In the genomic region with DNA sequence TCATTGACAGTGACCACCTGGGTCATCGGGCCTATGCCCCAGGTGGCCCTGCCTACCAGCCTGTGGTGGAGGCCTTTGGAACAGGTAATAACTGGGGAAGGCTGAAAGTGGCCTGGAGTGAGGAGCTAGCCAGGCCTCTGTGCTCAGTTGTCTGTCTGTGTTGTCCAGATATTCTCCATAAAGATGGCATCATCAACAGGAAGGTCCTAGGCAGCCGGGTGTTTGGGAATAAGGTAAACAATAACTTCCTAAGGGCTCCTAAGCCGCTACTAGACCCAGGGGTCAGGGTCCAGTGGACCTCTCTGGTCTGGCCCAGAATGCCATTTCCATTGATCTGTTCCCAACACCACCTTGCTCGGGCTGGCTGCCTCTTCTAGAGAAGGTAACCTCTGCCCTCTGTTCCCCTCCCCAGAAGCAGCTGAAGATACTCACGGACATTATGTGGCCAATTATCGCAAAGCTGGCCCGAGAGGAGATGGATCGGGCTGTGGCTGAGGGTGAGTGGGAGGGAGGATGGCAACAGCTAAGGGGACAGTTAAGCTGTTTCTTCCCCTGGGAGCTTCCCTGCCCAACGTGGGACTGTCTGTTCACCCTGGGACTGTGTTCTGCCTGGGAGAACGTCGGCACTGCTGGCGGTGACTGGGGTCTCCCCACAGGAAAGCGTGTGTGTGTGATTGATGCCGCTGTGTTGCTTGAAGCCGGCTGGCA, we compare ENCODE assay signal across 1 cellular context.
TF ChIP-seq lines count a peak whose summit lies in the region.

No MANE protein-coding gene starts in this region.

TF ChIP-seq in HepG2, 621 proteins besides CTCF, POLR2A, EP300 and RAD21 (continued from another document and continues in another):
- no peak for TF ChIP-seq KIAA2018 (CRISPR knock-in tag; IDR thresholded peaks at IDR 0.05; ENCODE audit: borderline replicate concordance)
- peak; percentile 65; the same call in 1 of the 2 replicates for TF ChIP-seq GATAD1 (CRISPR knock-in tag; IDR thresholded peaks at IDR 0.05)
- peak; percentile 46; the same call in 1 of the 2 replicates for TF ChIP-seq SP5 (CRISPR knock-in tag; IDR thresholded peaks at IDR 0.05; ENCODE audit: borderline replicate concordance, low read depth)
- no peak for TF ChIP-seq GABPA (IDR thresholded peaks at IDR 0.05; ENCODE audit: low read depth, low read length)
- TF ChIP-seq GABPA (CRISPR knock-in tag; IDR thresholded peaks at IDR 0.05; ENCODE audit: low read depth), result peak; percentile 80
- peak; percentile 45 for TF ChIP-seq GMEB1 (CRISPR knock-in tag; IDR thresholded peaks at IDR 0.05; ENCODE audit: borderline replicate concordance)
- TF ChIP-seq SKIL (CRISPR knock-in tag; IDR thresholded peaks at IDR 0.05; ENCODE audit: borderline replicate concordance), result 0 out of 2 replicates have a peak, but pooled peaks have one; percentile 40
- TF ChIP-seq ZNF3 (CRISPR knock-in tag; IDR thresholded peaks at IDR 0.05), result no peak
- TF ChIP-seq ZNF644 (CRISPR knock-in tag; IDR thresholded peaks at IDR 0.05; ENCODE audit: low read depth), result peak; percentile 64
- no peak for TF ChIP-seq RFX5 (IDR thresholded peaks at IDR 0.05; ENCODE audit: low read depth, low read length)
- TF ChIP-seq ZNF737 (CRISPR knock-in tag; IDR thresholded peaks at IDR 0.05; ENCODE audit: borderline replicate concordance), result no peak; the same call in 1 of the 2 replicates
- TF ChIP-seq, protein P1, sequence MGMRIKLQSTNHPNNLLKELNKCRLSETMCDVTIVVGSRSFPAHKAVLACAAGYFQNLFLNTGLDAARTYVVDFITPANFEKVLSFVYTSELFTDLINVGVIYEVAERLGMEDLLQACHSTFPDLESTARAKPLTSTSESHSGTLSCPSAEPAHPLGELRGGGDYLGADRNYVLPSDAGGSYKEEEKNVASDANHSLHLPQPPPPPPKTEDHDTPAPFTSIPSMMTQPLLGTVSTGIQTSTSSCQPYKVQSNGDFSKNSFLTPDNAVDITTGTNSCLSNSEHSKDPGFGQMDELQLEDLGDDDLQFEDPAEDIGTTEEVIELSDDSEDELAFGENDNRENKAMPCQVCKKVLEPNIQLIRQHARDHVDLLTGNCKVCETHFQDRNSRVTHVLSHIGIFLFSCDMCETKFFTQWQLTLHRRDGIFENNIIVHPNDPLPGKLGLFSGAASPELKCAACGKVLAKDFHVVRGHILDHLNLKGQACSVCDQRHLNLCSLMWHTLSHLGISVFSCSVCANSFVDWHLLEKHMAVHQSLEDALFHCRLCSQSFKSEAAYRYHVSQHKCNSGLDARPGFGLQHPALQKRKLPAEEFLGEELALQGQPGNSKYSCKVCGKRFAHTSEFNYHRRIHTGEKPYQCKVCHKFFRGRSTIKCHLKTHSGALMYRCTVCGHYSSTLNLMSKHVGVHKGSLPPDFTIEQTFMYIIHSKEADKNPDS (CRISPR knock-in tag; IDR thresholded peaks at IDR 0.05), result no peak
- TF ChIP-seq HMG20A (CRISPR knock-in tag; IDR thresholded peaks at IDR 0.05; ENCODE audit: borderline replicate concordance), result peak; percentile 40; the same call in 1 of the 2 replicates
- no peak for TF ChIP-seq ATM (IDR thresholded peaks at IDR 0.05; ENCODE audit: borderline replicate concordance)
- TF ChIP-seq SMAD3 (CRISPR knock-in tag; IDR thresholded peaks at IDR 0.05), result peak; percentile 89
- TF ChIP-seq HDAC2 (CRISPR knock-in tag; IDR thresholded peaks at IDR 0.05), result peak; percentile 88
- no peak for TF ChIP-seq NFIC (IDR thresholded peaks at IDR 0.05; ENCODE audit: low read length)
- TF ChIP-seq NR3C1 (CRISPR knock-in tag; IDR thresholded peaks at IDR 0.05), result no peak
- TF ChIP-seq, protein P2, sequence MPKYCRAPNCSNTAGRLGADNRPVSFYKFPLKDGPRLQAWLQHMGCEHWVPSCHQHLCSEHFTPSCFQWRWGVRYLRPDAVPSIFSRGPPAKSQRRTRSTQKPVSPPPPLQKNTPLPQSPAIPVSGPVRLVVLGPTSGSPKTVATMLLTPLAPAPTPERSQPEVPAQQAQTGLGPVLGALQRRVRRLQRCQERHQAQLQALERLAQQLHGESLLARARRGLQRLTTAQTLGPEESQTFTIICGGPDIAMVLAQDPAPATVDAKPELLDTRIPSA (CRISPR knock-in tag; IDR thresholded peaks at IDR 0.05; ENCODE audit: borderline replicate concordance), result no peak
- no peak for TF ChIP-seq ZNF782 (CRISPR knock-in tag; IDR thresholded peaks at IDR 0.05; ENCODE audit: borderline replicate concordance)
- no peak for TF ChIP-seq MLX (CRISPR knock-in tag; IDR thresholded peaks at IDR 0.05)
- no peak for TF ChIP-seq GLI4 (CRISPR knock-in tag; IDR thresholded peaks at IDR 0.05; ENCODE audit: borderline replicate concordance)
- TF ChIP-seq FOSL1 (CRISPR knock-in tag; IDR thresholded peaks at IDR 0.05; ENCODE audit: borderline replicate concordance), result no peak
- peak; percentile 56 for TF ChIP-seq BRCA1 (CRISPR knock-in tag; IDR thresholded peaks at IDR 0.05)
- TF ChIP-seq ZNF761 (CRISPR knock-in tag; conservative IDR thresholded peaks at IDR 0.05), result no peak
- peak; percentile 76; the same call in 1 of the 2 replicates for TF ChIP-seq HOXA5 (CRISPR knock-in tag; IDR thresholded peaks at IDR 0.05)
- peak; percentile 73; the same call in 1 of the 2 replicates for TF ChIP-seq KDM6A (CRISPR knock-in tag; IDR thresholded peaks at IDR 0.05; ENCODE audit: low read depth)
- TF ChIP-seq HOXD1 (CRISPR knock-in tag; IDR thresholded peaks at IDR 0.05), result no peak
- 0 out of 2 replicates have a peak, but pooled peaks have one; percentile 22 for TF ChIP-seq ZMYM4 (CRISPR knock-in tag; IDR thresholded peaks at IDR 0.05)
- TF ChIP-seq ZFP41 (CRISPR knock-in tag; IDR thresholded peaks at IDR 0.05; ENCODE audit: borderline replicate concordance), result peak; percentile 64; the same call in 1 of the 2 replicates
- TF ChIP-seq, protein P3, sequence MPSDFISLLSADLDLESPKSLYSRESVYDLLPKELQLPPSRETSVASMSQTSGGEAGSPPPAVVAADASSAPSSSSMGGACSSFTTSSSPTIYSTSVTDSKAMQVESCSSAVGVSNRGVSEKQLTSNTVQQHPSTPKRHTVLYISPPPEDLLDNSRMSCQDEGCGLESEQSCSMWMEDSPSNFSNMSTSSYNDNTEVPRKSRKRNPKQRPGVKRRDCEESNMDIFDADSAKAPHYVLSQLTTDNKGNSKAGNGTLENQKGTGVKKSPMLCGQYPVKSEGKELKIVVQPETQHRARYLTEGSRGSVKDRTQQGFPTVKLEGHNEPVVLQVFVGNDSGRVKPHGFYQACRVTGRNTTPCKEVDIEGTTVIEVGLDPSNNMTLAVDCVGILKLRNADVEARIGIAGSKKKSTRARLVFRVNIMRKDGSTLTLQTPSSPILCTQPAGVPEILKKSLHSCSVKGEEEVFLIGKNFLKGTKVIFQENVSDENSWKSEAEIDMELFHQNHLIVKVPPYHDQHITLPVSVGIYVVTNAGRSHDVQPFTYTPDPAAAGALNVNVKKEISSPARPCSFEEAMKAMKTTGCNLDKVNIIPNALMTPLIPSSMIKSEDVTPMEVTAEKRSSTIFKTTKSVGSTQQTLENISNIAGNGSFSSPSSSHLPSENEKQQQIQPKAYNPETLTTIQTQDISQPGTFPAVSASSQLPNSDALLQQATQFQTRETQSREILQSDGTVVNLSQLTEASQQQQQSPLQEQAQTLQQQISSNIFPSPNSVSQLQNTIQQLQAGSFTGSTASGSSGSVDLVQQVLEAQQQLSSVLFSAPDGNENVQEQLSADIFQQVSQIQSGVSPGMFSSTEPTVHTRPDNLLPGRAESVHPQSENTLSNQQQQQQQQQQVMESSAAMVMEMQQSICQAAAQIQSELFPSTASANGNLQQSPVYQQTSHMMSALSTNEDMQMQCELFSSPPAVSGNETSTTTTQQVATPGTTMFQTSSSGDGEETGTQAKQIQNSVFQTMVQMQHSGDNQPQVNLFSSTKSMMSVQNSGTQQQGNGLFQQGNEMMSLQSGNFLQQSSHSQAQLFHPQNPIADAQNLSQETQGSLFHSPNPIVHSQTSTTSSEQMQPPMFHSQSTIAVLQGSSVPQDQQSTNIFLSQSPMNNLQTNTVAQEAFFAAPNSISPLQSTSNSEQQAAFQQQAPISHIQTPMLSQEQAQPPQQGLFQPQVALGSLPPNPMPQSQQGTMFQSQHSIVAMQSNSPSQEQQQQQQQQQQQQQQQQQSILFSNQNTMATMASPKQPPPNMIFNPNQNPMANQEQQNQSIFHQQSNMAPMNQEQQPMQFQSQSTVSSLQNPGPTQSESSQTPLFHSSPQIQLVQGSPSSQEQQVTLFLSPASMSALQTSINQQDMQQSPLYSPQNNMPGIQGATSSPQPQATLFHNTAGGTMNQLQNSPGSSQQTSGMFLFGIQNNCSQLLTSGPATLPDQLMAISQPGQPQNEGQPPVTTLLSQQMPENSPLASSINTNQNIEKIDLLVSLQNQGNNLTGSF (CRISPR knock-in tag; IDR thresholded peaks at IDR 0.05), result no peak
- no peak for TF ChIP-seq SNRNP70 (IDR thresholded peaks at IDR 0.05; ENCODE audit: low read depth, low read length)
- no peak for TF ChIP-seq ZNF780A (CRISPR knock-in tag; IDR thresholded peaks at IDR 0.05)
- TF ChIP-seq SP2 (CRISPR knock-in tag; IDR thresholded peaks at IDR 0.05), result no peak
